ENCODE assay signal across 14 cellular contexts in genomic region chr7:112160771-112161150, GRCh38. TPM values are rescaled to one million over a fixed set of nuclear protein-coding genes. Genes with fewer than 3 reads are reported as not detected.
DNase-seq lines count a peak whose midpoint lies in the region; ATAC-seq and TF ChIP-seq lines count a peak whose summit lies in the region.
"Had no signal": no experiment of that assay in that cellular context is flagged by ENCODE, and none has a peak within 500 bp of the region (broad histone marks: within the 10 kb centered on the region; RNA-seq: fewer than 3 reads in every experiment).

No MANE protein-coding gene starts in this region.

- peaks cover 43% of the 10 kb centered on the region for H3K4me1 Mint-ChIP-seq in endothelial cell (ENCODE audit: unreplicated experiment)
- no peaks in the 10 kb centered on the region for H3K4me1 Mint-ChIP-seq in activated T-helper 1 cell treated with anti-CD3 and anti-CD28 coated beads, Interleukin-12 subunit alpha, Interleukin-12 subunit beta, Interleukin-2, Interleukin-4 antibody, amounts not matched to agents 30 ng/mL and 10 ng/mL and 1 ng/mL, durations not matched to agents 14 hours and 24 hours and 36 hours (ENCODE audit: low read depth)
- H3K4me1 Mint-ChIP-seq: activated CD4-positive, alpha-beta memory T cell treated with anti-CD3 and anti-CD28 coated beads, Interleukin-2, amount 10 ng/mL, durations not matched to agents 7 days and 5 days; activated T-helper 17 cell treated with anti-CD3 and anti-CD28 coated beads, Interleukin-2, amount 50 U/mL, for 72 hours had no signal

- TF ChIP-seq POLR2A in sigmoid colon (IDR thresholded peaks at IDR 0.05) = no peak

- H3K9ac ChIP-seq in HUES64 (ENCODE audit: low read depth, low read length) = no peak overlapping the region

- no peaks in the 10 kb centered on the region for H3K9me3 Mint-ChIP-seq in endothelial cell (ENCODE audit: unreplicated experiment)
- H3K9me3 Mint-ChIP-seq in activated T-helper 1 cell treated with anti-CD3 and anti-CD28 coated beads, Interleukin-12 subunit alpha, Interleukin-12 subunit beta, Interleukin-2, Interleukin-4 antibody, amounts not matched to agents 30 ng/mL and 10 ng/mL and 1 ng/mL, durations not matched to agents 14 hours and 24 hours and 36 hours = no peaks in the 10 kb centered on the region
- H3K9me3 Mint-ChIP-seq: activated CD4-positive, alpha-beta memory T cell treated with anti-CD3 and anti-CD28 coated beads, Interleukin-2, amount 10 ng/mL, durations not matched to agents 7 days and 5 days; activated T-helper 17 cell treated with anti-CD3 and anti-CD28 coated beads, Interleukin-2, amount 50 U/mL, for 72 hours; naive B cell had no signal

- H3K36me3 ChIP-seq in HUES64 (ENCODE audit: insufficient read depth, low read length) (no peaks in the 10 kb centered on the region), sigmoid colon (no peaks in the 10 kb centered on the region), PC-9 (ENCODE audit: low read depth) (no peaks in the 10 kb centered on the region)
- H3K36me3 ChIP-seq: SJSA1 had no signal

- no peak overlapping the region for H3K4me2 ChIP-seq in PC-9

- H2AFZ ChIP-seq in PC-9 = no peak overlapping the region

- peaks cover 44% of the 10 kb centered on the region for H3K4me1 ChIP-seq in HUES64 (ENCODE audit: insufficient read depth, low read length)
- peaks cover 0 to 31% (median 24%) of the 10 kb centered on the region in 4 donors for H3K4me1 ChIP-seq in sigmoid colon
- peaks cover 18% of the 10 kb centered on the region for H3K4me1 ChIP-seq in PC-9 (replicated peaks; ENCODE audit: insufficient read depth)
- H3K4me1 ChIP-seq: SJSA1 had no signal

- no peak for TF ChIP-seq EP300 in sigmoid colon (IDR thresholded peaks at IDR 0.05)

- 77% methylated on average over 7 of the region's 7 CpGs for WGBS in HUES64
- WGBS in sigmoid colon, 2 donors = 85 to 89% methylated on average over 7 of the region's 7 CpGs

- CTCF ChIA-PET in PC-9 (lab: Charles Lee) = interaction anchor here (0.7 kb wide), 1 partner anchor 14 kb away, joined by 3 read pairs; no protein-coding TSS in a partner anchor

- H3K4me3 Mint-ChIP-seq in endothelial cell (ENCODE audit: unreplicated experiment) = no peak overlapping the region
- H3K4me3 Mint-ChIP-seq in activated T-helper 1 cell treated with anti-CD3 and anti-CD28 coated beads, Interleukin-12 subunit alpha, Interleukin-12 subunit beta, Interleukin-2, Interleukin-4 antibody, amounts not matched to agents 30 ng/mL and 10 ng/mL and 1 ng/mL, durations not matched to agents 14 hours and 24 hours and 36 hours = no peak overlapping the region
- H3K4me3 Mint-ChIP-seq: activated CD4-positive, alpha-beta memory T cell treated with anti-CD3 and anti-CD28 coated beads, Interleukin-2, amount 10 ng/mL, durations not matched to agents 7 days and 5 days; activated T-helper 17 cell treated with anti-CD3 and anti-CD28 coated beads, Interleukin-2, amount 50 U/mL, for 72 hours; naive B cell had no signal

- no peaks in the 10 kb centered on the region for H3K79me2 ChIP-seq in PC-9 (ENCODE audit: low read depth)

- H3K9me2 ChIP-seq in PC-9 (ENCODE audit: insufficient read depth) = no peaks in the 10 kb centered on the region

- H3F3A ChIP-seq in PC-9 (ENCODE audit: insufficient read depth, low read depth) = no peaks in the 10 kb centered on the region

- no peaks in the 10 kb centered on the region for H3K36me3 Mint-ChIP-seq in endothelial cell (ENCODE audit: low read depth, unreplicated experiment)
- no peaks in the 10 kb centered on the region for H3K36me3 Mint-ChIP-seq in activated T-helper 1 cell treated with anti-CD3 and anti-CD28 coated beads, Interleukin-12 subunit alpha, Interleukin-12 subunit beta, Interleukin-2, Interleukin-4 antibody, amounts not matched to agents 30 ng/mL and 10 ng/mL and 1 ng/mL, durations not matched to agents 14 hours and 24 hours and 36 hours (ENCODE audit: low read depth)
- H3K36me3 Mint-ChIP-seq: naive B cell had no signal

- H3K27me3 ChIP-seq in HUES64 (ENCODE audit: insufficient read depth, low read length) (no peaks in the 10 kb centered on the region), sigmoid colon (no peaks in the 10 kb centered on the region), PC-9 (ENCODE audit: insufficient read depth, low read depth) (no peaks in the 10 kb centered on the region)
- H3K27me3 ChIP-seq: SJSA1 had no signal

- TF ChIP-seq CTCF in sigmoid colon (IDR thresholded peaks at IDR 0.05) (no peak), omental fat pad (IDR thresholded peaks at IDR 0.05) (no peak), endothelial cell (IDR thresholded peaks at IDR 0.05; ENCODE audit: unreplicated experiment) (no peak), PC-9 (conservative IDR thresholded peaks at IDR 0.05) (no peak)

- H3K27me3 Mint-ChIP-seq in endothelial cell (ENCODE audit: unreplicated experiment) = peaks cover under 1% of the 10 kb centered on the region
- H3K27me3 Mint-ChIP-seq in activated T-helper 1 cell treated with anti-CD3 and anti-CD28 coated beads, Interleukin-12 subunit alpha, Interleukin-12 subunit beta, Interleukin-2, Interleukin-4 antibody, amounts not matched to agents 30 ng/mL and 10 ng/mL and 1 ng/mL, durations not matched to agents 14 hours and 24 hours and 36 hours (ENCODE audit: insufficient read depth) = peaks cover 8% of the 10 kb centered on the region
- H3K27me3 Mint-ChIP-seq: naive B cell had no signal

- H3K4me3 ChIP-seq in HUES64 (ENCODE audit: low read length) = no peak overlapping the region
- no peak overlapping the region for H3K4me3 ChIP-seq in sigmoid colon
- H3K4me3 ChIP-seq in PC-9 = no peak overlapping the region
- H3K4me3 ChIP-seq: SJSA1 had no signal

- no TSS peak for BruUV-seq in PC-9 (replicated peaks; lab: Mats Ljungman, UMichigan)

- no peak overlapping the region for H3K27ac Mint-ChIP-seq in endothelial cell (ENCODE audit: unreplicated experiment)
- no peak overlapping the region for H3K27ac Mint-ChIP-seq in activated T-helper 1 cell treated with anti-CD3 and anti-CD28 coated beads, Interleukin-12 subunit alpha, Interleukin-12 subunit beta, Interleukin-2, Interleukin-4 antibody, amounts not matched to agents 30 ng/mL and 10 ng/mL and 1 ng/mL, durations not matched to agents 14 hours and 24 hours and 36 hours
- H3K27ac Mint-ChIP-seq: activated CD4-positive, alpha-beta memory T cell treated with anti-CD3 and anti-CD28 coated beads, Interleukin-2, amount 10 ng/mL, durations not matched to agents 7 days and 5 days; activated T-helper 17 cell treated with anti-CD3 and anti-CD28 coated beads, Interleukin-2, amount 50 U/mL, for 72 hours; naive B cell had no signal

- no peaks in the 10 kb centered on the region for H4K20me1 ChIP-seq in PC-9 (ENCODE audit: insufficient read depth)

- POLR2A ChIA-PET in PC-9 (lab: Charles Lee; ENCODE audit: unreplicated experiment) = no interaction called here

- intact Hi-C loops in sigmoid colon (cut with DNase I) (no loop called here), PC-9 (cut with micrococcal nuclease; ENCODE audit: unreplicated experiment) (no loop called here)
- intact Hi-C loops in activated T-helper 1 cell treated with anti-CD3 and anti-CD28 coated beads, Interleukin-12 subunit alpha, Interleukin-12 subunit beta, Interleukin-2, Interleukin-4 antibody, amounts not matched to agents 30 ng/mL and 10 ng/mL and 1 ng/mL, durations not matched to agents 14 hours and 24 hours and 36 hours (cut with micrococcal nuclease) = no loop called here

- no peak for ATAC-seq in omental fat pad (ENCODE audit: low FRiP score)
- ATAC-seq: activated T-helper 17 cell treated with anti-CD3 and anti-CD28 coated beads, Interleukin-2, amount 50 U/mL, for 72 hours; stimulated activated naive CD8-positive, alpha-beta T cell treated with anti-CD3 and anti-CD28 coated beads, Interleukin-15, Interleukin-2, amounts not matched to agents 100 U/mL and 50 U/mL, for 24 hours had no signal

- H3K9me3 ChIP-seq in HUES64 (ENCODE audit: insufficient read depth, low read depth, low read length) (no peaks in the 10 kb centered on the region), sigmoid colon (no peaks in the 10 kb centered on the region), PC-9 (ENCODE audit: insufficient read depth, low read depth) (no peaks in the 10 kb centered on the region)
- H3K9me3 ChIP-seq: SJSA1 had no signal

- DNase-seq in astrocyte of the hippocampus (ENCODE audit: low read depth, low spot score) = peak; percentile 12
- peak; percentile 16 for DNase-seq in kidney tubule cell (ENCODE audit: low spot score)
- DNase-seq in sigmoid colon = no peak
- DNase-seq in omental fat pad (ENCODE audit: low spot score) = no peak
- no peak for DNase-seq in endothelial cell (ENCODE audit: low spot score)
- no peak for DNase-seq in activated T-helper 1 cell treated with anti-CD3 and anti-CD28 coated beads, Interleukin-12 subunit alpha, Interleukin-12 subunit beta, Interleukin-2, Interleukin-4 antibody, amounts not matched to agents 30 ng/mL and 10 ng/mL and 1 ng/mL, durations not matched to agents 14 hours and 24 hours and 36 hours (ENCODE audit: low spot score)
- DNase-seq in PC-9 = no peak
- DNase-seq: activated CD4-positive, alpha-beta memory T cell treated with anti-CD3 and anti-CD28 coated beads, Interleukin-2, amount 10 ng/mL, durations not matched to agents 7 days and 5 days; effector CD8-positive, alpha-beta T cell; naive B cell; stimulated activated naive CD8-positive, alpha-beta T cell treated with anti-CD3 and anti-CD28 coated beads, Interleukin-15, Interleukin-2, amounts not matched to agents 100 U/mL and 50 U/mL, for 24 hours had no signal

- H3K27ac ChIP-seq in HUES64 (ENCODE audit: low read depth, low read length) = peak overlapping the region; percentile 43
- H3K27ac ChIP-seq in sigmoid colon = peak overlapping the region in 3 of 4 donors; percentile 11 to 32 (median 17)
- no peak overlapping the region for H3K27ac ChIP-seq in PC-9
- H3K27ac ChIP-seq: SJSA1 had no signal

RNA-seq across cellular contexts. Expression of gene DOCK4, which starts 45.4 kb away (rescaled TPM):
- 13.9 TPM for polyA plus RNA-seq in HUES64 (2013, experiment 1 of 2)
- polyA plus RNA-seq in HUES64 (2013, experiment 2 of 2) = 14.3 TPM
- 10 to 100 TPM; 14.1 to 28.5 (median 21.9) TPM for total RNA-seq in sigmoid colon
- polyA plus RNA-seq in sigmoid colon = 1 to 10 TPM; 3.0 to 5.7 (median 3.7) TPM
- total RNA-seq in omental fat pad = 10 to 100 TPM; 47.5 to 86.9 (median 59.7) TPM
- total RNA-seq in endothelial cell (ENCODE audit: unreplicated experiment) = 99.2 TPM
- 0.31 and 0.37 TPM in 2 replicates for total RNA-seq in activated T-helper 1 cell treated with anti-CD3 and anti-CD28 coated beads, Interleukin-12 subunit alpha, Interleukin-12 subunit beta, Interleukin-2, Interleukin-4 antibody, amounts not matched to agents 30 ng/mL and 10 ng/mL and 1 ng/mL, durations not matched to agents 14 hours and 24 hours and 36 hours
- total RNA-seq in PC-9 (2021) = 0.98 and 1.7 TPM in 2 replicates

RNA-seq across cellular contexts. Expression of gene ZNF277, which starts 45.7 kb away (rescaled TPM):
- 19.8 TPM for polyA plus RNA-seq in HUES64 (2013, experiment 1 of 2)
- polyA plus RNA-seq in HUES64 (2013, experiment 2 of 2) = 22.9 TPM
- total RNA-seq in sigmoid colon = 10 to 100 TPM; 39.0 to 49.3 (median 40.8) TPM
- 10 to 100 TPM; 15.8 to 26.8 (median 21.6) TPM for polyA plus RNA-seq in sigmoid colon
- total RNA-seq in omental fat pad = 10 to 100 TPM; 15.9 to 24.9 (median 19.3) TPM
- total RNA-seq in endothelial cell (ENCODE audit: unreplicated experiment) = 26.1 TPM
- total RNA-seq in activated T-helper 1 cell treated with anti-CD3 and anti-CD28 coated beads, Interleukin-12 subunit alpha, Interleukin-12 subunit beta, Interleukin-2, Interleukin-4 antibody, amounts not matched to agents 30 ng/mL and 10 ng/mL and 1 ng/mL, durations not matched to agents 14 hours and 24 hours and 36 hours = 12.1 and 14.0 TPM in 2 replicates
- total RNA-seq in PC-9 (2021) = 23.3 and 33.4 TPM in 2 replicates

Comparison
In these comparisons a context has a peak if more than half of its experiments do, and no peak if none do; other contexts are left out.
1. DNase-seq: peak in astrocyte of the hippocampus (single experiment) and kidney tubule cell (single experiment); none in sigmoid colon (single experiment), omental fat pad (single experiment), endothelial cell (single experiment), activated T-helper 1 cell treated with anti-CD3 and anti-CD28 coated beads, Interleukin-12 subunit alpha, Interleukin-12 subunit beta, Interleukin-2, Interleukin-4 antibody, amounts not matched to agents 30 ng/mL and 10 ng/mL and 1 ng/mL, durations not matched to agents 14 hours and 24 hours and 36 hours (single experiment) and PC-9 (0 of 2).